19 cellular contexts compared by ENCODE assay signal in genomic region chr15:63792584-63792983, GRCh38. TPM values are rescaled to one million over a fixed set of nuclear protein-coding genes. Genes with fewer than 3 reads are reported as not detected.
DNase-seq lines count a peak whose midpoint lies in the region; ATAC-seq and TF ChIP-seq lines count a peak whose summit lies in the region.
"Had no signal": no experiment of that assay in that cellular context is flagged by ENCODE, and none has a peak within 500 bp of the region (broad histone marks: within the 10 kb centered on the region; RNA-seq: fewer than 3 reads in every experiment).

No MANE protein-coding gene starts in this region.

- H3K36me3 ChIP-seq in left ventricle myocardium inferior (no peaks in the 10 kb centered on the region), right atrium auricular region (no peaks in the 10 kb centered on the region), SK-N-MC (ENCODE audit: insufficient read depth, low read length) (no peaks in the 10 kb centered on the region), endocrine pancreas (ENCODE audit: control insufficient read depth, insufficient read depth, low read length) (no peaks in the 10 kb centered on the region)

- peaks cover 4% of the 10 kb centered on the region for H3K36me3 Mint-ChIP-seq in stimulated activated effector memory CD8-positive, alpha-beta T cell treated with anti-CD3 and anti-CD28 coated beads, Interleukin-12 subunit alpha, Interleukin-12 subunit beta, amount 100 ng/mL, for 72 hours
- peaks cover 4 to 7% (median 4%) of the 10 kb centered on the region in 3 donors for H3K36me3 Mint-ChIP-seq in immature natural killer cell

- H3K27ac ChIP-seq in left ventricle myocardium inferior (replicated peaks): peak overlapping the region; percentile 5
- H3K27ac ChIP-seq in right atrium auricular region: no peak overlapping the region
- peak overlapping the region; percentile 12; the same call in 1 of the 2 replicates for H3K27ac ChIP-seq in SK-N-MC
- H3K27ac ChIP-seq: BLaER1 treated with 17β-estradiol and CSF1 and Interleukin-3, amounts not matched to agents 10 nM and 100 nM had no signal

- H3K27me3 ChIP-seq in left ventricle myocardium inferior (ENCODE audit: low read depth) (no peaks in the 10 kb centered on the region), right atrium auricular region (no peaks in the 10 kb centered on the region), endocrine pancreas (ENCODE audit: control insufficient read depth, insufficient read depth, low read length) (no peaks in the 10 kb centered on the region)
- H3K27me3 ChIP-seq: BLaER1 treated with 17β-estradiol and CSF1 and Interleukin-3, amounts not matched to agents 10 nM and 100 nM had no signal

- peak overlapping the region; percentile 55 for H3K27ac Mint-ChIP-seq in stimulated activated effector memory CD8-positive, alpha-beta T cell treated with anti-CD3 and anti-CD28 coated beads, Interleukin-12 subunit alpha, Interleukin-12 subunit beta, amount 100 ng/mL, for 72 hours
- peak overlapping the region in 1 of 6 donors; percentile 26 for H3K27ac Mint-ChIP-seq in immature natural killer cell
- H3K27ac Mint-ChIP-seq: CD8-positive, alpha-beta T cell had no signal

- H3K9ac ChIP-seq in SK-N-MC (ENCODE audit: insufficient read length): no peak overlapping the region
- H3K9ac ChIP-seq in endocrine pancreas (ENCODE audit: control insufficient read depth, insufficient read depth, low read length): peak overlapping the region; percentile 41
- H3K9ac ChIP-seq: BLaER1 treated with 17β-estradiol and CSF1 and Interleukin-3, amounts not matched to agents 10 nM and 100 nM had no signal

- H3K4me1 ChIP-seq in left ventricle myocardium inferior (peaks cover 66% of the 10 kb centered on the region), right atrium auricular region (peaks cover 0 to 19% of the 10 kb centered on the region in 2 donors), endocrine pancreas (ENCODE audit: control insufficient read depth, insufficient read depth, low read length) (peaks cover 3% of the 10 kb centered on the region)

- DNase-seq in left ventricle myocardium inferior: no peak
- no peak for DNase-seq in right atrium auricular region (ENCODE audit: low spot score)
- no peak for DNase-seq in SK-N-MC (ENCODE audit: low read depth, low spot score)
- no peak for DNase-seq in stimulated activated effector memory CD8-positive, alpha-beta T cell treated with anti-CD3 and anti-CD28 coated beads, Interleukin-12 subunit alpha, Interleukin-12 subunit beta, amount 100 ng/mL, for 72 hours (ENCODE audit: low spot score in 2 of 2)
- no peak for DNase-seq in immature natural killer cell
- DNase-seq: Calu3; CD8-positive, alpha-beta T cell; KG1; NCI-H1105 treated with DMSO at 0.1 percent for 48 hours; NCI-H1694; NCI-H510A; NCI-H774; SHP77 had no signal

- H3K4me1 Mint-ChIP-seq in stimulated activated effector memory CD8-positive, alpha-beta T cell treated with anti-CD3 and anti-CD28 coated beads, Interleukin-12 subunit alpha, Interleukin-12 subunit beta, amount 100 ng/mL, for 72 hours: peaks cover 20% of the 10 kb centered on the region
- peaks cover 37 to 52% of the 10 kb centered on the region in 2 donors for H3K4me1 Mint-ChIP-seq in immature natural killer cell

- H3K27me3 Mint-ChIP-seq in immature natural killer cell (ENCODE audit: low read depth in 3 of 3): peaks cover 0 to 2% (median 0%) of the 10 kb centered on the region in 3 donors

- TF ChIP-seq CTCF in left ventricle myocardium inferior (IDR thresholded peaks at IDR 0.05; ENCODE audit: borderline replicate concordance) (no peak), right atrium auricular region (IDR thresholded peaks at IDR 0.05) (no peak)

- peaks cover 4% of the 10 kb centered on the region for H3K9me3 ChIP-seq in left ventricle myocardium inferior (replicated peaks)
- no peaks in the 10 kb centered on the region for H3K9me3 ChIP-seq in right atrium auricular region
- peaks cover 5% of the 10 kb centered on the region; the same call in 1 of the 2 replicates for H3K9me3 ChIP-seq in SK-N-MC (ENCODE audit: low read depth, low read length)
- H3K9me3 ChIP-seq in endocrine pancreas (ENCODE audit: control insufficient read depth, low read length): no peaks in the 10 kb centered on the region

- no peak for ATAC-seq in stimulated activated effector memory CD8-positive, alpha-beta T cell treated with anti-CD3 and anti-CD28 coated beads, Interleukin-12 subunit alpha, Interleukin-12 subunit beta, amount 100 ng/mL, for 72 hours
- ATAC-seq in GM21737 (IDR thresholded peaks at IDR 0.05; ENCODE audit: unreplicated experiment) (no peak), HG03095 (IDR thresholded peaks at IDR 0.05; ENCODE audit: unreplicated experiment) (no peak)
- ATAC-seq: CD8-positive, alpha-beta T cell; GM12878; HepG2 had no signal

- H3K4me3 Mint-ChIP-seq in stimulated activated effector memory CD8-positive, alpha-beta T cell treated with anti-CD3 and anti-CD28 coated beads, Interleukin-12 subunit alpha, Interleukin-12 subunit beta, amount 100 ng/mL, for 72 hours: no peak overlapping the region
- no peak overlapping the region for H3K4me3 Mint-ChIP-seq in immature natural killer cell
- H3K4me3 Mint-ChIP-seq: CD8-positive, alpha-beta T cell had no signal

- peaks cover 7% of the 10 kb centered on the region for H3K9me3 Mint-ChIP-seq in stimulated activated effector memory CD8-positive, alpha-beta T cell treated with anti-CD3 and anti-CD28 coated beads, Interleukin-12 subunit alpha, Interleukin-12 subunit beta, amount 100 ng/mL, for 72 hours
- peaks cover 0 to 5% (median 2%) of the 10 kb centered on the region in 6 donors for H3K9me3 Mint-ChIP-seq in immature natural killer cell

- intact Hi-C loops in left ventricle myocardium inferior (cut with micrococcal nuclease): no loop called here

- H3K4me3 ChIP-seq in left ventricle myocardium inferior (no peak overlapping the region), right atrium auricular region (no peak overlapping the region), SK-N-MC (no peak overlapping the region), endocrine pancreas (ENCODE audit: control insufficient read depth, insufficient read depth, low read length) (no peak overlapping the region)
- H3K4me3 ChIP-seq: BLaER1 treated with 17β-estradiol and CSF1 and Interleukin-3, amounts not matched to agents 10 nM and 100 nM; GM12878 had no signal

RNA-seq across cellular contexts. Expression of gene HERC1, which starts 41.2 kb away (rescaled TPM):
- 67.6 TPM for total RNA-seq in left ventricle myocardium inferior
- total RNA-seq in right atrium auricular region: 100 to 1,000 TPM in 1 of 2 donors, 10 to 100 TPM in 1; 96.9 to 120 TPM
- polyA plus RNA-seq in immature natural killer cell: 10 to 100 TPM; 15.9 to 48.0 (median 26.4) TPM

Comparison
In these comparisons a context has a peak if more than half of its experiments do, and no peak if none do; other contexts are left out.
1. H3K27ac ChIP-seq: peak in left ventricle myocardium inferior (single experiment) and SK-N-MC (single experiment); none in right atrium auricular region (0 of 2).